ENCODE assay signal across 20 cellular contexts in genomic region chr2:197264332-197264731, GRCh38. TPM values are rescaled to one million over a fixed set of nuclear protein-coding genes. Genes with fewer than 3 reads are reported as not detected.
DNase-seq lines count a peak whose midpoint lies in the region; ATAC-seq and TF ChIP-seq lines count a peak whose summit lies in the region.
"Had no signal": no experiment of that assay in that cellular context is flagged by ENCODE, and none has a peak within 500 bp of the region (broad histone marks: within the 10 kb centered on the region; RNA-seq: fewer than 3 reads in every experiment).

No MANE protein-coding gene starts in this region.

- H3K4me3 ChIP-seq in right atrium auricular region = no peak overlapping the region
- H3K4me3 ChIP-seq: neural progenitor cell, psoas muscle had no signal

- intact Hi-C loops in activated naive CD4-positive, alpha-beta T cell treated with anti-CD3 and anti-CD28 coated beads for 36 hours (cut with micrococcal nuclease) = loop anchor here (1.0 kb wide), 1 partner anchor 29 kb away; no protein-coding TSS in a partner anchor

- H3K4me1 ChIP-seq in right atrium auricular region = peaks cover 0 to 10% of the 10 kb centered on the region in 2 donors
- H3K4me1 ChIP-seq: foreskin keratinocyte, neural progenitor cell, psoas muscle had no signal

- peaks cover 19% of the 10 kb centered on the region for H3K36me3 Mint-ChIP-seq in activated naive CD4-positive, alpha-beta T cell treated with anti-CD3 and anti-CD28 coated beads for 36 hours (ENCODE audit: low read depth)
- H3K36me3 Mint-ChIP-seq in activated CD4-positive, alpha-beta memory T cell treated with anti-CD3 and anti-CD28 coated beads, Interleukin-2, amount 10 ng/mL, durations not matched to agents 7 days and 5 days (ENCODE audit: low read depth) = peaks cover 46% of the 10 kb centered on the region
- H3K36me3 Mint-ChIP-seq: neural progenitor cell had no signal

- no peaks in the 10 kb centered on the region for H3K36me3 ChIP-seq in right atrium auricular region
- H3K36me3 ChIP-seq: neural progenitor cell had no signal

- CTCF ChIA-PET in activated naive CD4-positive, alpha-beta T cell treated with anti-CD3 and anti-CD28 coated beads for 36 hours (lab: Charles Lee) = interaction anchor here (1.0 to 3.0 kb wide), 7 partner anchors 8 to 66 kb away, joined by 3 to 17 read pairs (median 3); no protein-coding TSS in a partner anchor
- CTCF ChIA-PET in activated CD4-positive, alpha-beta memory T cell treated with anti-CD3 and anti-CD28 coated beads, Interleukin-2, amount 10 ng/mL, durations not matched to agents 7 days and 5 days (lab: Charles Lee) = interaction anchor here (1.1 to 1.4 kb wide), 2 partner anchors 9 to 44 kb away, joined by 3 to 4 read pairs; no protein-coding TSS in a partner anchor

- H3K4me3 Mint-ChIP-seq in activated naive CD4-positive, alpha-beta T cell treated with anti-CD3 and anti-CD28 coated beads for 36 hours = peak overlapping the region; percentile 45
- no peak overlapping the region for H3K4me3 Mint-ChIP-seq in activated CD4-positive, alpha-beta memory T cell treated with anti-CD3 and anti-CD28 coated beads, Interleukin-2, amount 10 ng/mL, durations not matched to agents 7 days and 5 days
- peak overlapping the region; percentile 17 to 70 for H3K4me3 Mint-ChIP-seq in stimulated activated naive CD8-positive, alpha-beta T cell treated with anti-CD3 and anti-CD28 coated beads, Interleukin-15, amount 100 ng/mL, for 72 hours
- H3K4me3 Mint-ChIP-seq: neural progenitor cell had no signal

- peaks cover 90% of the 10 kb centered on the region for H3K4me1 Mint-ChIP-seq in activated naive CD4-positive, alpha-beta T cell treated with anti-CD3 and anti-CD28 coated beads for 36 hours (ENCODE audit: low read depth)
- H3K4me1 Mint-ChIP-seq in activated CD4-positive, alpha-beta memory T cell treated with anti-CD3 and anti-CD28 coated beads, Interleukin-2, amount 10 ng/mL, durations not matched to agents 7 days and 5 days = peaks cover 92% of the 10 kb centered on the region
- H3K4me1 Mint-ChIP-seq in stimulated activated naive CD8-positive, alpha-beta T cell treated with anti-CD3 and anti-CD28 coated beads, Interleukin-15, amount 100 ng/mL, for 72 hours = peaks cover 88% of the 10 kb centered on the region

- no peak for TF ChIP-seq CTCF in right atrium auricular region (IDR thresholded peaks at IDR 0.05)

- no peak overlapping the region for H3K27ac ChIP-seq in right atrium auricular region
- H3K27ac ChIP-seq: foreskin keratinocyte, neural progenitor cell, psoas muscle had no signal

- H3K9me3 ChIP-seq in right atrium auricular region = no peaks in the 10 kb centered on the region
- H3K9me3 ChIP-seq: psoas muscle had no signal

- H3K27ac Mint-ChIP-seq in activated naive CD4-positive, alpha-beta T cell treated with anti-CD3 and anti-CD28 coated beads for 36 hours = peak overlapping the region; percentile 90
- H3K27ac Mint-ChIP-seq in activated CD4-positive, alpha-beta memory T cell treated with anti-CD3 and anti-CD28 coated beads, Interleukin-2, amount 10 ng/mL, durations not matched to agents 7 days and 5 days = peak overlapping the region; percentile 71
- H3K27ac Mint-ChIP-seq in stimulated activated naive CD8-positive, alpha-beta T cell treated with anti-CD3 and anti-CD28 coated beads, Interleukin-15, amount 100 ng/mL, for 72 hours = no peak overlapping the region
- H3K27ac Mint-ChIP-seq: neural progenitor cell had no signal

- no peak for ATAC-seq in stimulated activated naive CD8-positive, alpha-beta T cell treated with anti-CD3 and anti-CD28 coated beads, Interleukin-15, amount 100 ng/mL, for 72 hours
- ATAC-seq: foreskin keratinocyte, Panc1, psoas muscle had no signal

- DNase-seq in activated naive CD4-positive, alpha-beta T cell treated with anti-CD3 and anti-CD28 coated beads for 36 hours = no peak
- DNase-seq in activated naive CD4-positive, alpha-beta T cell treated with Interleukin-2 at 50 U/mL for 16 hours = no peak
- DNase-seq in activated CD4-positive, alpha-beta memory T cell treated with anti-CD3 and anti-CD28 coated beads, Interleukin-2, amount 10 ng/mL, durations not matched to agents 7 days and 5 days = no peak
- peak; percentile 14 for DNase-seq in hepatic stellate cell (ENCODE audit: low spot score)
- DNase-seq in stimulated activated naive CD8-positive, alpha-beta T cell treated with anti-CD3 and anti-CD28 coated beads, Interleukin-15, amount 100 ng/mL, for 72 hours = no peak
- DNase-seq in OCI-M1 (lab: John Stamatoyannopoulos, UW) = no peak
- DNase-seq in right atrium auricular region (ENCODE audit: low spot score) = no peak
- DNase-seq in NCI-H146 (lab: John Stamatoyannopoulos, UW) = no peak
- DNase-seq: activated gamma-delta T cell treated with Interleukin-2 at 50 U/mL for 16 hours; cortex of kidney; DND-41; foreskin keratinocyte; kidney glomerular epithelial cell; mesendoderm; NCI-H1436; NCI-H82; psoas muscle; stimulated activated CD4-positive, alpha-beta T cell treated with anti-CD3 and anti-CD28 coated beads, Interleukin-12 subunit alpha, Interleukin-12 subunit beta, amount 100 ng/mL, for 4 hours had no signal

- H3K27me3 Mint-ChIP-seq in activated naive CD4-positive, alpha-beta T cell treated with anti-CD3 and anti-CD28 coated beads for 36 hours (ENCODE audit: low read depth) = no peaks in the 10 kb centered on the region
- no peaks in the 10 kb centered on the region for H3K27me3 Mint-ChIP-seq in activated CD4-positive, alpha-beta memory T cell treated with anti-CD3 and anti-CD28 coated beads, Interleukin-2, amount 10 ng/mL, durations not matched to agents 7 days and 5 days
- H3K27me3 Mint-ChIP-seq in stimulated activated naive CD8-positive, alpha-beta T cell treated with anti-CD3 and anti-CD28 coated beads, Interleukin-15, amount 100 ng/mL, for 72 hours = no peaks in the 10 kb centered on the region

- POLR2A ChIA-PET in activated CD4-positive, alpha-beta memory T cell treated with anti-CD3 and anti-CD28 coated beads, Interleukin-2, amount 10 ng/mL, durations not matched to agents 7 days and 5 days (lab: Charles Lee) = interaction anchor here (0.8 to 13.2 kb wide), 6 partner anchors 8 to 43 kb away, joined by 3 to 132 read pairs (median 5); partner anchors contain the start of gene ANKRD44

- H3K27me3 ChIP-seq in right atrium auricular region = no peaks in the 10 kb centered on the region
- H3K27me3 ChIP-seq: foreskin keratinocyte, neural progenitor cell had no signal

- H3K9me3 Mint-ChIP-seq in activated naive CD4-positive, alpha-beta T cell treated with anti-CD3 and anti-CD28 coated beads for 36 hours = peaks cover 4% of the 10 kb centered on the region
- no peaks in the 10 kb centered on the region for H3K9me3 Mint-ChIP-seq in activated CD4-positive, alpha-beta memory T cell treated with anti-CD3 and anti-CD28 coated beads, Interleukin-2, amount 10 ng/mL, durations not matched to agents 7 days and 5 days
- H3K9me3 Mint-ChIP-seq in stimulated activated naive CD8-positive, alpha-beta T cell treated with anti-CD3 and anti-CD28 coated beads, Interleukin-15, amount 100 ng/mL, for 72 hours = no peaks in the 10 kb centered on the region
- H3K9me3 Mint-ChIP-seq: neural progenitor cell had no signal

RNA-seq across cellular contexts. Expression of gene ANKRD44, which starts 46.2 kb away (rescaled TPM):
- 100 to 1,000 TPM in 1 of 2 experiments, 10 to 100 TPM in 1; 87.8 to 101 TPM for total RNA-seq in activated naive CD4-positive, alpha-beta T cell treated with anti-CD3 and anti-CD28 coated beads for 36 hours
- 100 to 1,000 TPM; 214 to 246 TPM for total RNA-seq in activated CD4-positive, alpha-beta memory T cell treated with anti-CD3 and anti-CD28 coated beads, Interleukin-2, amount 10 ng/mL, durations not matched to agents 7 days and 5 days
- total RNA-seq in right atrium auricular region = 10 to 100 TPM in 1 of 2 donors, 1 to 10 TPM in 1; 7.0 to 10.1 TPM

Comparison
In these comparisons a context has a peak if more than half of its experiments do, and no peak if none do; other contexts are left out.
1. H3K27ac Mint-ChIP-seq: peak in activated naive CD4-positive, alpha-beta T cell treated with anti-CD3 and anti-CD28 coated beads for 36 hours (single experiment) and activated CD4-positive, alpha-beta memory T cell treated with anti-CD3 and anti-CD28 coated beads, Interleukin-2, amount 10 ng/mL, durations not matched to agents 7 days and 5 days (single experiment); none in stimulated activated naive CD8-positive, alpha-beta T cell treated with anti-CD3 and anti-CD28 coated beads, Interleukin-15, amount 100 ng/mL, for 72 hours (0 of 2).
2. RNA of gene ANKRD44, which starts 46.2 kb away (total RNA-seq): 214 to 246 TPM in activated CD4-positive, alpha-beta memory T cell treated with anti-CD3 and anti-CD28 coated beads, Interleukin-2, amount 10 ng/mL, durations not matched to agents 7 days and 5 days and 87.8 to 101 TPM in activated naive CD4-positive, alpha-beta T cell treated with anti-CD3 and anti-CD28 coated beads for 36 hours; 7.0 to 10.1 TPM in right atrium auricular region; every median in the first group is over 4 times any median in the second.